In the genomic region with DNA sequence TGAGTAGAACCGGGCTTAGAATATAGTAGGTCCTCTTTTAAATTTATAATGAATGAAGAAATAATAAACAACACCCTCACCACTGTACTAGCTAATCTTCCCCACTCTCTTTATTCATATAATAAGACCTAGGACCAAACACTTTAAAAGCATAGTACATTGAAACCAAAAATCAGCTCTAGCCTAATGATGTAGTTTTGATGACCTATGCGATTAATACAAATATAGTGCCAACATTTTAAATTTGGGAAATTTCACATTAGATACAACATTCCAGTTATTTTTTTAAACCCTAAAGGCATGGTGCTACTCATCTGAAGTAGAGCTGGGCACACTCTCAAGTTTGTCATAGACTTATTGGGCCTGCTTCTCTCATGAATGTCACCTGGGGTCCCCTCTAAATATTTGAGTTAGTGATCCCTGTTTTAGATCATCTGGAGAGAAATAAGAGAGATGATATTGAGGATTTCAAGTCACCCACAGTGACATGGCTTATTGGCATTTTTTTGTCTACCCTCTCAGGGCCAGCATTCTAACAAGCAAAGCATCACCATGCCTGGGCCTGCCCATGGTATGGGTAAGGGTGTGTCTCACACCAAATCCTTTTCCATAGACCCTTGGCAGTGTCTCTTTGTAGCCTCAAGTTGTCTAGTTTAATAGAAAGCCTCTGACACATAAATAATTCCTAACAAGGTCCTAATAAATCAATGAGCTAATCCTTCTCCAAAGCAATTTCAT, we compare ENCODE assay signal across 24 cellular contexts.
A peak's percentile ranks its signal among the peaks of the same experiment; 100 is the strongest.
DNase-seq lines count a peak whose midpoint lies in the region; ATAC-seq, FAIRE-seq and TF ChIP-seq lines count a peak whose summit lies in the region.
"Had no signal": no experiment of that assay in that cellular context is flagged by ENCODE, and none has a peak within 500 bp of the region (broad histone marks: within the 10 kb centered on the region; RNA-seq: fewer than 3 reads in every experiment).

No MANE protein-coding gene starts in this region.

- intact Hi-C loops in HepG2 (cut with micrococcal nuclease; ENCODE audit: unreplicated experiment) (no loop called here), right lobe of liver (cut with DNase I) (no loop called here)

- H3K4me3 ChIP-seq in HepG2 (replicated peaks in 1 of 3; ENCODE audit: insufficient read depth in 1 of 3, low read depth in 2 of 3, low read length in 3 of 3) (no peak overlapping the region), right lobe of liver (no peak overlapping the region), RWPE2 (ENCODE audit: severe bottlenecking) (no peak overlapping the region), keratinocyte (ENCODE audit: control insufficient read depth in 2 of 3, extremely low read depth in 1 of 3, insufficient read depth in 2 of 3, low read depth in 1 of 3, low read length in 3 of 3) (no peak overlapping the region)
- H3K4me3 ChIP-seq: GM23248 had no signal

- POLR2A ChIA-PET in HepG2 (lab: Yijun Ruan, JAX) = no interaction called here

- no peak for ATAC-seq in HepG2
- no peak for ATAC-seq in right lobe of liver
- ATAC-seq in RWPE2 (ENCODE audit: low read depth) = peak; percentile 58; the same call in 2 of the 3 replicates
- no peak for ATAC-seq in HG02798 (IDR thresholded peaks at IDR 0.05; ENCODE audit: poor library complexity, unreplicated experiment)
- no peak for ATAC-seq in GM21423 (IDR thresholded peaks at IDR 0.05; ENCODE audit: unreplicated experiment)

- no peak for TF ChIP-seq CTCF in HepG2 (CRISPR knock-in tag; IDR thresholded peaks at IDR 0.05)
- TF ChIP-seq CTCF in right lobe of liver (IDR thresholded peaks at IDR 0.05) = no peak
- TF ChIP-seq CTCF in RWPE2 (IDR thresholded peaks at IDR 0.05; ENCODE audit: poor library complexity, severe bottlenecking) = no peak
- TF ChIP-seq CTCF in keratinocyte (optimal IDR thresholded peaks at IDR 0.05 in 1 of 3, IDR thresholded peaks at IDR 0.05 in 1 of 3, conservative IDR thresholded peaks at IDR 0.05 in 1 of 3; ENCODE audit: extremely low read depth in 1 of 3, insufficient read depth in 2 of 3, low read length in 3 of 3) = no peak
- no peak for TF ChIP-seq CTCF in progenitor cell of endocrine pancreas (IDR thresholded peaks at IDR 0.05; ENCODE audit: unreplicated experiment)

- H3K9ac ChIP-seq in HepG2 (ENCODE audit: insufficient read depth, low read depth, low read length) (no peak overlapping the region), keratinocyte (ENCODE audit: control insufficient read depth, extremely low read depth, insufficient read depth, low read length) (no peak overlapping the region)
- H3K9ac ChIP-seq: GM23248 had no signal

- no peak overlapping the region for H3K27ac Mint-ChIP-seq in progenitor cell of endocrine pancreas
- H3K27ac Mint-ChIP-seq: CD4-positive, CD25-positive, alpha-beta regulatory T cell; CD8-positive, alpha-beta memory T cell; IgD-negative memory B cell had no signal

- H3K27me3 ChIP-seq in HepG2 (ENCODE audit: control insufficient read depth in 1 of 2, insufficient read depth in 2 of 2, low read length in 2 of 2) (0 out of 5 replicates have a peak, but pooled peaks cover 0 to 3% of the 10 kb centered on the region in 2 experiments), right lobe of liver (no peaks in the 10 kb centered on the region), RWPE2 (ENCODE audit: insufficient read depth, poor library complexity, severe bottlenecking) (no peaks in the 10 kb centered on the region), keratinocyte (ENCODE audit: control insufficient read depth, extremely low read depth, insufficient read depth, low read length) (no peaks in the 10 kb centered on the region)
- H3K27me3 ChIP-seq: BE2C had no signal

- H3K4me3 Mint-ChIP-seq in progenitor cell of endocrine pancreas (ENCODE audit: low read depth) = no peak overlapping the region
- H3K4me3 Mint-ChIP-seq: CD4-positive, CD25-positive, alpha-beta regulatory T cell; CD8-positive, alpha-beta memory T cell had no signal

- 63% methylated on average over 2 of the region's 2 CpGs for WGBS in HepG2 (ENCODE audit: low lambda C conversion rate)
- 88% methylated on average over 2 of the region's 2 CpGs for WGBS in right lobe of liver (ENCODE audit: insufficient coverage, low coverage, low lambda C conversion rate, missing lambda C conversion rate)

- FAIRE-seq in HepG2 (lab: Jason Lieb, UNC) (no peak), keratinocyte (lab: Jason Lieb, UNC) (peak; percentile 87)
- FAIRE-seq: GM12891, GM19239, H54 had no signal

- H3K9me3 ChIP-seq in HepG2 (ENCODE audit: low read length) (no peaks in the 10 kb centered on the region), right lobe of liver (no peaks in the 10 kb centered on the region), RWPE2 (ENCODE audit: severe bottlenecking) (no peaks in the 10 kb centered on the region), keratinocyte (ENCODE audit: control insufficient read depth, low read depth, low read length) (no peaks in the 10 kb centered on the region)
- H3K9me3 ChIP-seq: BE2C had no signal

- TF ChIP-seq POLR2A in HepG2 (IDR thresholded peaks at IDR 0.05; ENCODE audit: insufficient read depth in 1 of 2, low read depth in 2 of 2, low read length in 2 of 2) (no peak), right lobe of liver (IDR thresholded peaks at IDR 0.05) (no peak)

- no peaks in the 10 kb centered on the region for H3K27me3 Mint-ChIP-seq in progenitor cell of endocrine pancreas

- no peaks in the 10 kb centered on the region for H3K36me3 Mint-ChIP-seq in progenitor cell of endocrine pancreas (ENCODE audit: insufficient read depth)
- H3K36me3 Mint-ChIP-seq: CD4-positive, CD25-positive, alpha-beta regulatory T cell; CD8-positive, alpha-beta memory T cell had no signal

- no peak overlapping the region for H2AFZ ChIP-seq in HepG2 (ENCODE audit: low read length)
- H2AFZ ChIP-seq in keratinocyte (ENCODE audit: control insufficient read depth, low read length) = no peak overlapping the region
- H2AFZ ChIP-seq: GM23248 had no signal

- CTCF ChIA-PET in HepG2 (lab: Yijun Ruan, JAX; ENCODE audit: low intra/inter-chr PET ratio, low total read pairs) = no interaction called here

- dilution Hi-C loops in keratinocyte (cut with MboI; ENCODE audit: extremely low pct_ligation_motif_present, low sequenced_read_pairs) = no loop called here

- H3K4me2 ChIP-seq in HepG2 (ENCODE audit: low read depth, low read length) (no peak overlapping the region), keratinocyte (ENCODE audit: control insufficient read depth, extremely low read depth, insufficient read depth, low read depth, low read length) (peak overlapping the region; percentile 69)

- BruUV-seq in HepG2 (replicated peaks; lab: Mats Ljungman, UMichigan) = no TSS peak

- H3K79me2 ChIP-seq in HepG2 (ENCODE audit: insufficient read depth, low read length) = no peaks in the 10 kb centered on the region
- no peaks in the 10 kb centered on the region for H3K79me2 ChIP-seq in keratinocyte (ENCODE audit: control insufficient read depth, insufficient read depth, low read length)

- H4K20me1 ChIP-seq in HepG2 (ENCODE audit: insufficient read depth, low read length) (no peaks in the 10 kb centered on the region), keratinocyte (ENCODE audit: control insufficient read depth, extremely low read depth, insufficient read depth, low read length) (no peaks in the 10 kb centered on the region)

- H3K27ac ChIP-seq in HepG2 (ENCODE audit: extremely low read length, insufficient read depth, low read length) (no peak overlapping the region), right lobe of liver (no peak overlapping the region), RWPE2 (ENCODE audit: poor library complexity, severe bottlenecking) (no peak overlapping the region), keratinocyte (ENCODE audit: control insufficient read depth, insufficient read depth, low read length) (no peak overlapping the region)
- H3K27ac ChIP-seq: GM23248, HL-60 had no signal

- in situ Hi-C loops in HepG2 (cut with HindIII; ENCODE audit: extremely low pct_ligation_motif_present, low pct_unique_long_range_greater_than_20kb) = no loop called here

- H3K36me3 ChIP-seq in HepG2 (replicated peaks in 1 of 2; ENCODE audit: control insufficient read depth in 1 of 2, insufficient read depth in 2 of 2, low read length in 2 of 2) (no peaks in the 10 kb centered on the region), right lobe of liver (no peaks in the 10 kb centered on the region), RWPE2 (ENCODE audit: low read depth) (no peaks in the 10 kb centered on the region), keratinocyte (ENCODE audit: control insufficient read depth in 2 of 2, extremely low read depth in 1 of 2, insufficient read depth in 2 of 2, low read length in 2 of 2) (no peaks in the 10 kb centered on the region)
- H3K36me3 ChIP-seq: BE2C had no signal

- H3K4me1 Mint-ChIP-seq in progenitor cell of endocrine pancreas (ENCODE audit: low read depth) = no peaks in the 10 kb centered on the region

- TF ChIP-seq EP300 in HepG2 (IDR thresholded peaks at IDR 0.05; ENCODE audit: low read depth in 2 of 2, low read length in 2 of 2) (no peak), HepG2 (CRISPR knock-in tag; IDR thresholded peaks at IDR 0.05; ENCODE audit: borderline replicate concordance) (no peak)

- H3K4me1 ChIP-seq in HepG2 (ENCODE audit: insufficient read depth, low read length) = no peaks in the 10 kb centered on the region
- H3K4me1 ChIP-seq in right lobe of liver = no peaks in the 10 kb centered on the region
- peaks cover 4% of the 10 kb centered on the region for H3K4me1 ChIP-seq in RWPE2 (ENCODE audit: insufficient read depth, poor library complexity, severe bottlenecking)
- H3K4me1 ChIP-seq in keratinocyte (ENCODE audit: control insufficient read depth, extremely low read depth, insufficient read depth, low read length) = peaks cover 9% of the 10 kb centered on the region
- H3K4me1 ChIP-seq: BE2C had no signal

- TF ChIP-seq RAD21 in HepG2 (CRISPR knock-in tag; IDR thresholded peaks at IDR 0.05) = no peak

- no peak for DNase-seq in HepG2 (ENCODE audit: low spot score)
- no peak for DNase-seq in right lobe of liver
- DNase-seq in RWPE2 (ENCODE audit: low spot score) = no peak
- DNase-seq in keratinocyte (ENCODE audit: low read depth, low spot score) = peak; percentile 26
- DNase-seq in progenitor cell of endocrine pancreas (ENCODE audit: low spot score, unreplicated experiment) = no peak
- DNase-seq: ACHN; BE2C; C1 segment of cervical spinal cord; CD4-positive, CD25-positive, alpha-beta regulatory T cell; CD8-positive, alpha-beta memory T cell; COR-L47; DMS 273 treated with DMSO at 0.1 percent for 48 hours; DMS53; DND-41; EL; GM23248; HCEC 1CT had no signal

- no peaks in the 10 kb centered on the region for H3K9me1 ChIP-seq in keratinocyte (ENCODE audit: control insufficient read depth, extremely low read depth, insufficient read depth, low read length)

- no peaks in the 10 kb centered on the region for H3K9me3 Mint-ChIP-seq in progenitor cell of endocrine pancreas (ENCODE audit: low read depth)
- H3K9me3 Mint-ChIP-seq: CD4-positive, CD25-positive, alpha-beta regulatory T cell; CD8-positive, alpha-beta memory T cell; IgD-negative memory B cell had no signal

TF ChIP-seq in HepG2, 621 proteins besides CTCF, POLR2A, EP300 and RAD21:
- TF ChIP-seq MAFK (conservative IDR thresholded peaks at IDR 0.05 in 1 of 2, IDR thresholded peaks at IDR 0.05 in 1 of 2; ENCODE audit: low read length in 2 of 2) (peak; percentile 74 to 89), MAFF (IDR thresholded peaks at IDR 0.05; ENCODE audit: low read depth, low read length) (peak; percentile 82), HNRNPK (IDR thresholded peaks at IDR 0.05; ENCODE audit: low read depth, low read length, poor library complexity, severe bottlenecking) (no peak)
